29 cellular contexts compared by ENCODE assay signal in the genomic region with DNA sequence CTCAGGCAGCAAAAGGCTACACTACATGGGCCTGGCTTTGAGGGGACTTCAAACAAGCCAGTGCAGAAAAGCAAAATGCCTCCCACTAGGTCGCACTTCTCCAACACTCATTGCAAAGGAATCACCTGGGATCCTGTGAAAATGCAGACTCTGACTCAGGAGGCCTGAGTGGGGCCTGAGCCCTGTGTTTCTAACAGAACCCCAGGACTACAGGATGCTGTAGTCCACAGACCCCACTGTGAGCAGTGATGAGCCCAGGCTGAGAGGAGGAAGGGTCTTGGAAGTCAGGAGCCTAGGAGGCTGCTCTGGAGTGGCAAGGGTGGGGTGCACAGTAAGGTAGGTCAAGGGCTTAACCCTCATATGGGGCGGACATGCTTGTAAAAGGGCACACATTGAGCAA. TPM values are rescaled to one million over a fixed set of nuclear protein-coding genes. Genes with fewer than 3 reads are reported as not detected.
"Had no signal": no experiment of that assay in that cellular context is flagged by ENCODE, and none has a peak within 500 bp of the region (broad histone marks: within the 10 kb centered on the region; RNA-seq: fewer than 3 reads in every experiment).

No MANE protein-coding gene starts in this region.

- H3K27ac ChIP-seq: brain microvascular endothelial cell, cardiac muscle cell, KMS-11, SJCRH30, VCaP had no signal

- H3K4me3 ChIP-seq: cardiac muscle cell, SJCRH30 had no signal

- H3K9me3 ChIP-seq: SJCRH30 had no signal

- DNase-seq: activated CD4-positive, alpha-beta memory T cell treated with anti-CD3 and anti-CD28 coated beads, Interleukin-2, amount 10 ng/mL, durations not matched to agents 7 days and 5 days; activated CD4-positive, alpha-beta T cell treated with anti-CD3 and anti-CD28 coated beads, Interleukin-2, amount 50 U/mL, for 1 hour; activated CD4-positive, CD25-positive, alpha-beta regulatory T cell; activated gamma-delta T cell; activated naive CD4-positive, alpha-beta T cell treated with anti-CD3 and anti-CD28 coated beads for 36 hours; activated T-cell treated with anti-CD3 and anti-CD28 coated beads for 4 hours; activated T-cell treated with anti-CD3 and anti-CD28 coated beads, Interleukin-2, amount 50 U/mL, for 48 hours; brain microvascular endothelial cell; MV-4-11; NCI-H1092 treated with DMSO at 0.1 percent for 48 hours; NCI-H1417 treated with DMSO at 0.1 percent for 48 hours; NCI-H1694; NCI-H2029; NCI-H345; NCI-H510A; NCI-H526 treated with DMSO at 0.1 percent for 48 hours; NCI-H82; Right ventricle myocardium superior; SJCRH30; SK-N-SH; T-helper 1 cell had no signal

- H3K27me3 Mint-ChIP-seq: activated naive CD8-positive, alpha-beta T cell had no signal

- H3K36me3 ChIP-seq: brain microvascular endothelial cell, cardiac muscle cell, SJCRH30 had no signal

- ATAC-seq: activated T-helper 17 cell treated with anti-CD3 and anti-CD28 coated beads, Interleukin-2, amount 50 U/mL, for 72 hours had no signal

- H3K4me1 Mint-ChIP-seq: activated CD4-positive, alpha-beta memory T cell treated with anti-CD3 and anti-CD28 coated beads, Interleukin-2, amount 10 ng/mL, durations not matched to agents 7 days and 5 days had no signal

- H3K4me3 Mint-ChIP-seq: activated CD4-positive, alpha-beta memory T cell treated with anti-CD3 and anti-CD28 coated beads, Interleukin-2, amount 10 ng/mL, durations not matched to agents 7 days and 5 days; activated naive CD4-positive, alpha-beta T cell treated with anti-CD3 and anti-CD28 coated beads for 36 hours; activated naive CD8-positive, alpha-beta T cell; activated T-helper 17 cell treated with anti-CD3 and anti-CD28 coated beads, Interleukin-2, amount 50 U/mL, for 72 hours had no signal

- H3K36me3 Mint-ChIP-seq: activated naive CD8-positive, alpha-beta T cell had no signal

- H3K27ac Mint-ChIP-seq: activated CD4-positive, alpha-beta memory T cell treated with anti-CD3 and anti-CD28 coated beads, Interleukin-2, amount 10 ng/mL, durations not matched to agents 7 days and 5 days; activated naive CD4-positive, alpha-beta T cell treated with anti-CD3 and anti-CD28 coated beads for 36 hours; activated naive CD8-positive, alpha-beta T cell; activated T-helper 17 cell treated with anti-CD3 and anti-CD28 coated beads, Interleukin-2, amount 50 U/mL, for 72 hours had no signal

- H3K4me2 ChIP-seq: KMS-11, SK-N-SH had no signal

- H3K27me3 ChIP-seq: brain microvascular endothelial cell, cardiac muscle cell, SJCRH30 had no signal

- H3K9ac ChIP-seq: KMS-11, SK-N-SH had no signal

RNA-seq across cellular contexts. Expression of gene SERP2, which starts 46.7 kb away (rescaled TPM):
- total RNA-seq: activated CD4-positive, alpha-beta memory T cell treated with anti-CD3 and anti-CD28 coated beads, Interleukin-2, amount 10 ng/mL, durations not matched to agents 7 days and 5 days; activated T-helper 17 cell treated with anti-CD3 and anti-CD28 coated beads, Interleukin-2, amount 50 U/mL, for 72 hours; MCF 10A; OCI-LY7; SJCRH30; T-helper 2 cell treated with Interferon-gamma antibody and Interleukin-4, amounts not matched to agents 100 ng/mL and 5 ng/mL, for 36 hours had no signal
